13 cellular contexts compared by ENCODE assay signal in the genomic region with DNA sequence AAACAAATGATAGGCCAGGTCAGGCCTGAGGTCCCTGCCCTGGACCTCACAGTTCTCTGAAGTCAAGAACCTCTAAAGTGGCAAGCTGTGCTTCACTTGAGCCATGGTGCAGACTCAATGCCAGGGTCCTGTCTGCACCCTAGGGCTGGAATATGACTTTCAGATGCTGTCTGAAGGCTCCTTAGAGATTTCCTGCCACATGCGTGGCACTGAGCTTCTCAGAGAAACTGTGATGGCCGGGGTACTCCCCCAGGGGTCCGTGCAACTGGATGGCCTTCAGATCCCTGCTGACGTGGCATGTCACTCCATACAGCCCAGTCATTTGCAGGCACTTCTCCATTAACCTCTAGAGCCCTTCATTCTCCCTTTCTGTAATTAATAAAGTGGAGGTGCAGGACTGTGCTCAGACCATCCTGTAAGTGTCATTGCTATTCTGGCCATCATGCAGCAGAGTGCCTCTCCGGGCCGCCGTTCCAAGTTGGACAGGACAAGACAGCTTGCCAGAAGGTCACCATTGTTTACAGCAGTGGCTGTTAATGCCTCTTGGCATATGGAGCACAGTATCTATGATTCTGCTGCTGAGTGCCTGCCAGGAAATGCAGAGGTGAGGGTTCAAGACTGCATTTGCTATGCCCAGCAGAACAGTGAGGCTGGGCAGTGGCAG.
"Had no signal": no experiment of that assay in that cellular context is flagged by ENCODE, and none has a peak within 500 bp of the region (broad histone marks: within the 10 kb centered on the region; RNA-seq: fewer than 3 reads in every experiment).

No MANE protein-coding gene starts in this region.

- H3K79me2 ChIP-seq: hepatocyte had no signal

- H3K4me3 ChIP-seq: esophagus squamous epithelium, hepatocyte had no signal

- H3K27me3 ChIP-seq: hepatocyte, neutrophil had no signal

- H3K27ac ChIP-seq: epithelial cell of prostate, esophagus squamous epithelium, hepatocyte, neutrophil had no signal

- ATAC-seq: effector memory CD8-positive, alpha-beta T cell; left colon; naive thymus-derived CD4-positive, alpha-beta T cell had no signal

- H2AFZ ChIP-seq: hepatocyte had no signal

- H3K4me1 ChIP-seq: esophagus squamous epithelium had no signal

- H3K4me2 ChIP-seq: hepatocyte had no signal

- H3K36me3 ChIP-seq: esophagus squamous epithelium, neutrophil had no signal

- DNase-seq: effector memory CD8-positive, alpha-beta T cell; esophagus squamous epithelium; foreskin fibroblast; kidney; left colon; naive thymus-derived CD4-positive, alpha-beta T cell; nephron progenitor cell; small intestine; stimulated activated CD4-positive, alpha-beta T cell treated with anti-CD3 and anti-CD28 coated beads, Interleukin-2, amount 100 ng/mL, for 48 hours; stimulated activated naive CD4-positive, alpha-beta T cell treated with Interleukin-2 at 50 U/mL for 16 hours had no signal

- H3K9me3 ChIP-seq: esophagus squamous epithelium, neutrophil had no signal
